2 cellular contexts compared by ENCODE assay signal in genomic region chr21:41647806-41648561, GRCh38.
TF ChIP-seq lines count a peak whose summit lies in the region.

No MANE protein-coding gene starts in this region.

TF ChIP-seq in SK-N-SH, 30 proteins besides CTCF, POLR2A, EP300 and RAD21 (continued from another document):
- TF ChIP-seq EZH2phosphoT487 (IDR thresholded peaks at IDR 0.05; ENCODE audit: borderline replicate concordance, low read depth) (no peak), USF1 (IDR thresholded peaks at IDR 0.05; ENCODE audit: borderline replicate concordance, low read depth) (no peak), ZBTB33 (IDR thresholded peaks at IDR 0.05; ENCODE audit: borderline replicate concordance, low read depth) (no peak), FOSL2 (IDR thresholded peaks at IDR 0.05; ENCODE audit: borderline replicate concordance, low read depth) (no peak), ELF1 (IDR thresholded peaks at IDR 0.05) (no peak), MEF2A (IDR thresholded peaks at IDR 0.05; ENCODE audit: borderline replicate concordance, low read depth) (no peak), RFX5 (IDR thresholded peaks at IDR 0.05; ENCODE audit: low read length) (no peak), IRF3 (IDR thresholded peaks at IDR 0.05; ENCODE audit: low read depth, low read length) (no peak), MAX (IDR thresholded peaks at IDR 0.05; ENCODE audit: low read depth) (no peak), FOXJ3 (CRISPR knock-in tag; IDR thresholded peaks at IDR 0.05) (no peak), TCF12 (IDR thresholded peaks at IDR 0.05) (no peak), PBX3 (IDR thresholded peaks at IDR 0.05) (no peak), TAF1 (IDR thresholded peaks at IDR 0.05; ENCODE audit: borderline replicate concordance, low read depth, low read length) (no peak), RCOR1 (IDR thresholded peaks at IDR 0.05; ENCODE audit: low read length) (no peak), MXI1 (IDR thresholded peaks at IDR 0.05; ENCODE audit: low read depth, low read length) (no peak)

TF ChIP-seq in SK-N-SH treated with all-trans-retinoic acid at 6 μM for 48 hours, 23 proteins besides CTCF, POLR2A, EP300 and RAD21 (continued from another document):
- no peak for TF ChIP-seq BACH2 (CRISPR knock-in tag; IDR thresholded peaks at IDR 0.05; ENCODE audit: borderline replicate concordance)
- no peak for TF ChIP-seq PATZ1 (CRISPR knock-in tag; IDR thresholded peaks at IDR 0.05; ENCODE audit: borderline replicate concordance)
- no peak for TF ChIP-seq GLIS3 (CRISPR knock-in tag; IDR thresholded peaks at IDR 0.05)
- TF ChIP-seq CSRNP3 (CRISPR knock-in tag; IDR thresholded peaks at IDR 0.05), result no peak
- TF ChIP-seq CSDC2 (CRISPR knock-in tag; IDR thresholded peaks at IDR 0.05), result no peak
- no peak for TF ChIP-seq PPARA (CRISPR knock-in tag; IDR thresholded peaks at IDR 0.05; ENCODE audit: borderline replicate concordance)
- no peak for TF ChIP-seq CREB5 (CRISPR knock-in tag; IDR thresholded peaks at IDR 0.05; ENCODE audit: low read depth)
- TF ChIP-seq ZNF565 (CRISPR knock-in tag; conservative IDR thresholded peaks at IDR 0.05; ENCODE audit: low read depth), result no peak
- TF ChIP-seq SNAI2 (CRISPR knock-in tag; IDR thresholded peaks at IDR 0.05), result no peak
- no peak for TF ChIP-seq ZC3H10 (CRISPR knock-in tag; IDR thresholded peaks at IDR 0.05)
- TF ChIP-seq TCF4 (CRISPR knock-in tag; IDR thresholded peaks at IDR 0.05; ENCODE audit: borderline replicate concordance), result no peak
- no peak for TF ChIP-seq ARNTL (CRISPR knock-in tag; IDR thresholded peaks at IDR 0.05; ENCODE audit: borderline replicate concordance, low read depth)
- TF ChIP-seq RARB (CRISPR knock-in tag; IDR thresholded peaks at IDR 0.05), result no peak
- no peak for TF ChIP-seq TSHZ2 (CRISPR knock-in tag; IDR thresholded peaks at IDR 0.05)
- TF ChIP-seq ZFP30 (CRISPR knock-in tag; IDR thresholded peaks at IDR 0.05), result no peak
- no peak for TF ChIP-seq ISL1 (CRISPR knock-in tag; IDR thresholded peaks at IDR 0.05)
